2 cellular contexts compared by ENCODE assay signal in genomic region chr4:825969-826330, GRCh38.
TF ChIP-seq lines count a peak whose summit lies in the region.

Gene CPLX1, minus strand, starts transcription at chr4:826129. Its CDS starts 1,607 bp downstream, at chr4:824522.

TF ChIP-seq in HEK293, 187 proteins besides CTCF, POLR2A, EP300 and RAD21:
- no peak for TF ChIP-seq ZNF580 (tag by site-specific recombination; IDR thresholded peaks at IDR 0.05)
- TF ChIP-seq ZBTB1 (tag by site-specific recombination; IDR thresholded peaks at IDR 0.05) = no peak
- TF ChIP-seq ZSCAN4 (tag by site-specific recombination; IDR thresholded peaks at IDR 0.05) = no peak
- no peak for TF ChIP-seq FEZF1 (tag by site-specific recombination; IDR thresholded peaks at IDR 0.05)
- TF ChIP-seq OSR2 (tag by site-specific recombination; IDR thresholded peaks at IDR 0.05) = no peak
- TF ChIP-seq ZNF473 (tag by site-specific recombination; IDR thresholded peaks at IDR 0.05) = no peak
TF ChIP-seq in HEK293: peak in this region for 0.

TF ChIP-seq in GM12878, 131 proteins besides CTCF, POLR2A, EP300 and RAD21 (continued from another document):
- TF ChIP-seq NKRF (conservative IDR thresholded peaks at IDR 0.05) = no peak
- no peak for TF ChIP-seq SMARCA5 (IDR thresholded peaks at IDR 0.05)
- TF ChIP-seq NFXL1 (IDR thresholded peaks at IDR 0.05; ENCODE audit: borderline replicate concordance) = no peak
- no peak for TF ChIP-seq SMC3 (IDR thresholded peaks at IDR 0.05; ENCODE audit: borderline replicate concordance, low read length)
- TF ChIP-seq IRF4 (IDR thresholded peaks at IDR 0.05; ENCODE audit: low read depth, low read length) = no peak
- no peak for TF ChIP-seq CEBPZ (IDR thresholded peaks at IDR 0.05; ENCODE audit: low read depth, low read length)
- TF ChIP-seq MTA2 (IDR thresholded peaks at IDR 0.05; ENCODE audit: low read depth) = no peak
- TF ChIP-seq PBX3 (IDR thresholded peaks at IDR 0.05; ENCODE audit: insufficient replicate concordance, low read depth, low read length) = no peak
- TF ChIP-seq SREBF1 (IDR thresholded peaks at IDR 0.05; ENCODE audit: low read length) = no peak
- TF ChIP-seq ZBTB40 (IDR thresholded peaks at IDR 0.05; ENCODE audit: borderline replicate concordance) = no peak
- TF ChIP-seq NR2C2 (IDR thresholded peaks at IDR 0.05; ENCODE audit: borderline replicate concordance, control insufficient read depth, insufficient read length, low read depth) = no peak
- TF ChIP-seq E2F4 (IDR thresholded peaks at IDR 0.05; ENCODE audit: low read depth, low read length) = no peak
- no peak for TF ChIP-seq ZNF24 (IDR thresholded peaks at IDR 0.05)
- TF ChIP-seq HDAC2 (IDR thresholded peaks at IDR 0.05) = no peak
- no peak for TF ChIP-seq EZH2 (IDR thresholded peaks at IDR 0.05; ENCODE audit: borderline replicate concordance, control insufficient read depth, low read depth, low read length)
